Comparison of ENCODE assay signal across 15 cellular contexts in the genomic region with DNA sequence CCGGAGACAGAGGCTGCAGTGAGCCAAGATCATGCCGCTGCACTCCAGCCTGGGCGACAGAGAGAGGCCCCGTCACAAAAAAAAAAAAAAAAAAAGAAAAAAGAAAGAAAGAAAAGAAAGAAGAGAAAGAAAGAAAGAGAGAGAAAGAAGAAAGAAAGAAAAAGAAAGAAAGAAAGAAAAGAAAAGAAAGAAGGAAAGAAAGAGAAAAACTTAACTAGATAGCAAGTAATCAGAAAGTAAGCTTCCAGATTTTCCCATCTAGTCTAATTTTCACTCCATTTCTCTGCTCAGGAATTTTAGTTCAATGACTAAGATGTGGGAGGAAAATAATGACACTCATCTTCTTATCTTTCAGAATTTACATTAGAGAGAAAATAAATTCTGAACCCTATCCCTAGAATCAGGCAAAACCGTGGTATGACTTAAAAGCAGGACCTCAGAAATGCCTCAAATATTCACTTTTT. TPM values are rescaled to one million over a fixed set of nuclear protein-coding genes. Genes with fewer than 3 reads are reported as not detected.
A peak's percentile ranks its signal among the peaks of the same experiment; 100 is the strongest.
DNase-seq lines count a peak whose midpoint lies in the region; ATAC-seq, FAIRE-seq and TF ChIP-seq lines count a peak whose summit lies in the region.
"Had no signal": no experiment of that assay in that cellular context is flagged by ENCODE, and none has a peak within 500 bp of the region (broad histone marks: within the 10 kb centered on the region; RNA-seq: fewer than 3 reads in every experiment).

No MANE protein-coding gene starts in this region.

- no peak for TF ChIP-seq EP300 in K562 (IDR thresholded peaks at IDR 0.05; ENCODE audit: low read length)

- peaks cover 7% of the 10 kb centered on the region for H3K79me1 ChIP-seq in mesendoderm (ENCODE audit: low read length)

- CTCF ChIA-PET in K562 (lab: Yijun Ruan, JAX; ENCODE audit: low intra/inter-chr PET ratio) = no interaction called here

- no peak for TF ChIP-seq CTCF in K562 (IDR thresholded peaks at IDR 0.05 in 2 of 3, conservative IDR thresholded peaks at IDR 0.05 in 1 of 3; ENCODE audit: insufficient read depth in 2 of 3, low read depth in 1 of 3, low read length in 3 of 3)

- H3K9ac ChIP-seq in GM23248 (peak overlapping the region; percentile 97), K562 (ENCODE audit: insufficient read depth in 1 of 2, low read depth in 2 of 2, low read length in 2 of 2) (0 out of 4 replicates have a peak overlapping the region, but pooled peaks of 1 of the 2 experiments have one; percentile 3), mesendoderm (ENCODE audit: low read length) (no peak overlapping the region)

- no peaks in the 10 kb centered on the region for H3K27me3 Mint-ChIP-seq in stimulated activated naive CD8-positive, alpha-beta T cell treated with anti-CD3 and anti-CD28 coated beads, Interleukin-15, amount 100 ng/mL, for 72 hours
- H3K27me3 Mint-ChIP-seq: naive B cell, T-cell had no signal

- intact Hi-C loops in K562 (cut with micrococcal nuclease) = no loop called here

- H3K56ac ChIP-seq in mesendoderm (ENCODE audit: low read length) = no peak overlapping the region

- H3K4me2 ChIP-seq in GM23248 (ENCODE audit: unreplicated experiment) = peak overlapping the region; percentile 98
- peak overlapping the region; percentile 98; the same call in 1 of the 2 replicates for H3K4me2 ChIP-seq in K562 (ENCODE audit: insufficient read depth, low read length)
- H3K4me2 ChIP-seq in mesendoderm (ENCODE audit: low read length) = no peak overlapping the region

- H3K27ac ChIP-seq in GM23248 (peak overlapping the region; percentile 85), K562 (ENCODE audit: extremely low read depth, low read depth, low read length) (no peak overlapping the region), mesendoderm (ENCODE audit: low read depth, low read length) (no peak overlapping the region)
- H3K27ac ChIP-seq: adrenal gland, right atrium auricular region had no signal

- H3K4me1 ChIP-seq in GM23248 (ENCODE audit: insufficient read depth) (peaks cover 47% of the 10 kb centered on the region), K562 (replicated peaks in 1 of 2; ENCODE audit: control insufficient read depth in 2 of 2, insufficient read depth in 2 of 2, low read length in 2 of 2) (peaks cover 19 to 31% of the 10 kb centered on the region in 2 experiments; a peak in 4 of 5 replicates), mesendoderm (ENCODE audit: control insufficient read depth, low read depth, low read length) (peaks cover 3% of the 10 kb centered on the region)

- no peak for TF ChIP-seq RAD21 in K562 (CRISPR knock-in tag; conservative IDR thresholded peaks at IDR 0.05 in 1 of 2, IDR thresholded peaks at IDR 0.05 in 1 of 2)

- in situ Hi-C loops in GM23248 (cut with MboI) = no loop called here
- in situ Hi-C loops in K562 (cut with MboI) = no loop called here

- no peak overlapping the region for H2BK5ac ChIP-seq in mesendoderm (ENCODE audit: low read length)

- H2AFZ ChIP-seq in GM23248 = no peak overlapping the region
- no peak overlapping the region for H2AFZ ChIP-seq in K562 (ENCODE audit: low read depth, low read length)

- H3K27ac Mint-ChIP-seq in stimulated activated naive CD8-positive, alpha-beta T cell treated with anti-CD3 and anti-CD28 coated beads, Interleukin-15, amount 100 ng/mL, for 72 hours = no peak overlapping the region
- H3K27ac Mint-ChIP-seq: T-cell had no signal

- H3K27me3 ChIP-seq in GM23248 (replicated peaks; ENCODE audit: insufficient read depth) = no peaks in the 10 kb centered on the region
- H3K27me3 ChIP-seq in K562 (ENCODE audit: control insufficient read depth in 2 of 2, insufficient read depth in 2 of 2, low read length in 2 of 2) = no peaks in the 10 kb centered on the region
- H3K27me3 ChIP-seq in mesendoderm (ENCODE audit: insufficient read depth, low read length, poor library complexity) = no peaks in the 10 kb centered on the region
- H3K27me3 ChIP-seq: adrenal gland, right atrium auricular region had no signal

- H4K20me1 ChIP-seq in GM23248 (ENCODE audit: insufficient read depth) = peaks cover 25% of the 10 kb centered on the region
- 0 out of 2 replicates have a peak, but pooled peaks cover 5% of the 10 kb centered on the region for H4K20me1 ChIP-seq in K562 (replicated peaks; ENCODE audit: control insufficient read depth, insufficient read depth, low read length)

- H4K5ac ChIP-seq in mesendoderm (ENCODE audit: low read length) = no peak overlapping the region

- H3K18ac ChIP-seq in mesendoderm (ENCODE audit: low read length) = no peak overlapping the region

- no peaks in the 10 kb centered on the region for H3K9me3 Mint-ChIP-seq in stimulated activated naive CD8-positive, alpha-beta T cell treated with anti-CD3 and anti-CD28 coated beads, Interleukin-15, amount 100 ng/mL, for 72 hours
- H3K9me3 Mint-ChIP-seq: naive B cell, T-cell had no signal

- no peaks in the 10 kb centered on the region for H3K36me3 ChIP-seq in GM23248 (ENCODE audit: low read depth)
- peaks cover 7% of the 10 kb centered on the region; the same call in 2 of the 3 replicates for H3K36me3 ChIP-seq in K562 (ENCODE audit: control insufficient read depth, insufficient read depth, low read length)
- H3K36me3 ChIP-seq in mesendoderm (ENCODE audit: control insufficient read depth, insufficient read depth, low read length) = no peaks in the 10 kb centered on the region
- H3K36me3 ChIP-seq: adrenal gland, right atrium auricular region had no signal

- no peaks in the 10 kb centered on the region for H3K9me2 ChIP-seq in GM23248 (ENCODE audit: insufficient read depth)

- peaks cover 74% of the 10 kb centered on the region for H3K79me2 ChIP-seq in GM23248 (ENCODE audit: insufficient read depth)
- H3K79me2 ChIP-seq in K562 (ENCODE audit: control insufficient read depth, insufficient read depth, low read length) = peaks cover 85% of the 10 kb centered on the region
- peaks cover 44% of the 10 kb centered on the region for H3K79me2 ChIP-seq in mesendoderm (ENCODE audit: control insufficient read depth, insufficient read depth, low read length)

- H2BK15ac ChIP-seq in mesendoderm (replicated peaks; ENCODE audit: low read depth) = no peak overlapping the region

- H2BK120ac ChIP-seq in mesendoderm (ENCODE audit: low read depth, low read length) = no peak overlapping the region

- H3K4me3 Mint-ChIP-seq in stimulated activated naive CD8-positive, alpha-beta T cell treated with anti-CD3 and anti-CD28 coated beads, Interleukin-15, amount 100 ng/mL, for 72 hours = peak overlapping the region in 1 of 2 donors; percentile 22
- H3K4me3 Mint-ChIP-seq: T-cell had no signal

- H3K9me1 ChIP-seq in K562 (ENCODE audit: control insufficient read depth, insufficient read depth, low read length) = no peaks in the 10 kb centered on the region

- FAIRE-seq in K562 (lab: Jason Lieb, UNC) = no peak

- no peak for ATAC-seq in K562
- ATAC-seq in stimulated activated naive CD8-positive, alpha-beta T cell treated with anti-CD3 and anti-CD28 coated beads, Interleukin-15, amount 100 ng/mL, for 72 hours = no peak
- ATAC-seq: T-cell had no signal

- peaks cover 41% of the 10 kb centered on the region for H3K4me1 Mint-ChIP-seq in stimulated activated naive CD8-positive, alpha-beta T cell treated with anti-CD3 and anti-CD28 coated beads, Interleukin-15, amount 100 ng/mL, for 72 hours

- no peak overlapping the region for H4K8ac ChIP-seq in mesendoderm (ENCODE audit: low read depth, low read length)

- H3F3A ChIP-seq in GM23248 (ENCODE audit: insufficient read depth) = peaks cover 63% of the 10 kb centered on the region

- H3K4ac ChIP-seq in mesendoderm (ENCODE audit: low read depth, low read length) = no peak overlapping the region

- POLR2A ChIA-PET in K562 (lab: Yijun Ruan, JAX) = interaction anchor here (0.8 to 3.3 kb wide), 2 partner anchors 8 to 259 kb away, joined by 5 to 17 read pairs; partner anchors contain the start of gene AAK1

- DNase-seq in A172 (ENCODE audit: low spot score) (peak; percentile 15), GM23248 (peak; percentile 66), K562 (ENCODE audit: extremely low read depth in 1 of 4, low spot score in 3 of 4) (no peak), kidney glomerular epithelial cell (lab: John Stamatoyannopoulos, UW) (peak; percentile 32), DMS114 treated with DMSO at 0.1 percent for 48 hours (lab: John Stamatoyannopoulos, UW; ENCODE audit: unreplicated experiment) (no peak), mesendoderm (no peak)
- no peak for DNase-seq in stimulated activated CD4-positive, alpha-beta T cell treated with anti-CD3 and anti-CD28 coated beads, Interleukin-2, amount 100 ng/mL, for 24 hours
- no peak for DNase-seq in stimulated activated naive CD8-positive, alpha-beta T cell treated with anti-CD3 and anti-CD28 coated beads, Interleukin-15, amount 100 ng/mL, for 72 hours
- DNase-seq: activated CD4-positive, alpha-beta T cell treated with anti-CD3 and anti-CD28 coated beads for 4 hours; adrenal gland; glutamatergic neuron; naive B cell; NCI-H446 treated with DMSO at 0.1 percent for 48 hours; T-cell had no signal

- no TSS peak for BruUV-seq in K562 (replicated peaks; lab: Mats Ljungman, UMichigan)

- H3K9me3 ChIP-seq in GM23248 (ENCODE audit: low read depth) (no peaks in the 10 kb centered on the region), K562 (replicated peaks; ENCODE audit: control insufficient read depth, insufficient read depth, low read depth, low read length) (no peaks in the 10 kb centered on the region)
- H3K9me3 ChIP-seq: adrenal gland, right atrium auricular region had no signal

- H2AK5ac ChIP-seq in mesendoderm (ENCODE audit: low read length) = no peak overlapping the region

- peak overlapping the region; percentile 94 for H3K4me3 ChIP-seq in GM23248
- peak overlapping the region; percentile 7; the same call in 1 of the 2 replicates for H3K4me3 ChIP-seq in K562
- H3K4me3 ChIP-seq in mesendoderm (ENCODE audit: low read length) = no peak overlapping the region
- H3K4me3 ChIP-seq: adrenal gland, right atrium auricular region had no signal

- WGBS in GM23248 (ENCODE audit: low coverage in 1 of 2, low lambda C conversion rate in 2 of 2, missing lambda C conversion rate in 2 of 2), 2 experiments = 58 to 79% methylated on average over 5 of the region's 5 CpGs
- 46% methylated on average over 5 of the region's 5 CpGs for WGBS in K562 (ENCODE audit: insufficient coverage, low coverage, missing lambda C conversion rate)
- no CpG with 5 or more reads among the region's 5 CpGs for WGBS in mesendoderm (ENCODE audit: extremely low coverage, insufficient coverage, low lambda C conversion rate)

- no peak for TF ChIP-seq POLR2A in K562 (conservative IDR thresholded peaks at IDR 0.05)

- H3K23ac ChIP-seq in mesendoderm (ENCODE audit: low read length) = no peak overlapping the region

RNA-seq across cellular contexts. Expression of gene GFPT1, which starts 2.4 kb away (rescaled TPM):
- total RNA-seq in A172 (2014; rRNA removed; shearing (Covaris generic)) = 31.9 and 39.5 TPM in 2 replicates
- total RNA-seq in GM23248 (2014; rRNA removed; shearing (Covaris generic)) = 50.8 and 53.3 TPM in 2 replicates
- polyA plus RNA-seq in GM23248 (2016; fragmentation: Nextera tagmentation; extraction: Ambion mirVana) (107 and 115 TPM in 2 replicates), K562 (2011; rRNA removed) (13.0 and 18.6 TPM in 2 replicates), K562 (2014; fragmentation: Illumina TruSeq; extraction: Trizol) (19.0 and 19.7 TPM in 2 replicates), K562 (2014; fragmentation: Nextera tagmentation; extraction: Ambion mirVana) (1 to 10 TPM; 6.6 to 8.6 TPM), K562 (2014; rRNA removed) (11.2 and 11.9 TPM in 2 replicates)
- total RNA-seq in K562 (2011; cell fraction: chromatin; rRNA removed; ENCODE audit: low replicate concordance) = 15.3 and 44.2 TPM in 2 replicates
- total RNA-seq in K562 (2011; cell fraction: nucleolus; rRNA removed) = 13.7 and 17.2 TPM in 2 replicates
- 22.6 and 36.8 TPM in 2 replicates for total RNA-seq in K562 (2011; cell fraction: nucleoplasm; rRNA removed)
- total RNA-seq in K562 (2014; rRNA removed) (13.1 and 15.7 TPM in 2 replicates), K562 (2014; rRNA removed; fragmentation: Illumina TruSeq; extraction: Trizol) (26.0 and 29.3 TPM in 2 replicates), K562 (2015; rRNA removed; fragmentation: Illumina TruSeq; extraction: Trizol) (14.5 and 15.9 TPM in 2 replicates), K562 (2021) (38.3 and 39.2 TPM in 2 replicates)
- 4.1 and 9.6 TPM in 2 replicates for polyA plus RNA-seq in K562 (2011; cell fraction: cytosol; rRNA removed)
- polyA plus RNA-seq in K562 (2011; cell fraction: nucleus; rRNA removed) = 5.4 and 6.7 TPM in 2 replicates
- polyA plus RNA-seq in K562 (2012) = 14.2 and 40.6 TPM in 2 replicates
- polyA minus RNA-seq in K562 (2011; rRNA and poly(A)+ RNA removed) = 39.6 and 40.2 TPM in 2 replicates
- polyA minus RNA-seq in K562 (2011; cell fraction: cytosol; rRNA and poly(A)+ RNA removed) = 20.3 and 32.8 TPM in 2 replicates
- polyA minus RNA-seq in K562 (2011; cell fraction: nucleus; rRNA and poly(A)+ RNA removed) = 8.5 and 9.8 TPM in 2 replicates
- 38.1 TPM for polyA plus RNA-seq in mesendoderm (2013, experiment 1 of 2)
- 36.3 TPM for polyA plus RNA-seq in mesendoderm (2013, experiment 2 of 2)

RNA-seq across cellular contexts. Expression of gene NFU1, which starts 52.6 kb away (rescaled TPM):
- total RNA-seq in A172 (2014; rRNA removed; shearing (Covaris generic)) = 92.9 and 185 TPM in 2 replicates
- 12.4 and 38.5 TPM in 2 replicates for total RNA-seq in GM23248 (2014; rRNA removed; shearing (Covaris generic))
- polyA plus RNA-seq in GM23248 (2016; fragmentation: Nextera tagmentation; extraction: Ambion mirVana) (74.3 and 81.9 TPM in 2 replicates), K562 (2011; rRNA removed) (24.8 and 60.3 TPM in 2 replicates), K562 (2014; fragmentation: Illumina TruSeq; extraction: Trizol) (32.5 and 33.3 TPM in 2 replicates), K562 (2014; fragmentation: Nextera tagmentation; extraction: Ambion mirVana) (10 to 100 TPM; 33.9 to 59.4 TPM), K562 (2014; rRNA removed) (60.4 and 61.8 TPM in 2 replicates)
- total RNA-seq in K562 (2011; cell fraction: chromatin; rRNA removed; ENCODE audit: low replicate concordance) = 4.6 and 7.7 TPM in 2 replicates
- 3.4 and 4.5 TPM in 2 replicates for total RNA-seq in K562 (2011; cell fraction: nucleolus; rRNA removed)
- 6.7 and 8.2 TPM in 2 replicates for total RNA-seq in K562 (2011; cell fraction: nucleoplasm; rRNA removed)
- total RNA-seq in K562 (2014; rRNA removed) (31.8 and 47.0 TPM in 2 replicates), K562 (2014; rRNA removed; fragmentation: Illumina TruSeq; extraction: Trizol) (54.7 and 62.0 TPM in 2 replicates), K562 (2015; rRNA removed; fragmentation: Illumina TruSeq; extraction: Trizol) (52.7 and 53.7 TPM in 2 replicates), K562 (2021) (41.2 and 46.1 TPM in 2 replicates)
- polyA plus RNA-seq in K562 (2011; cell fraction: cytosol; rRNA removed) = 14.8 and 21.4 TPM in 2 replicates
- polyA plus RNA-seq in K562 (2011; cell fraction: nucleus; rRNA removed) = 7.1 and 8.8 TPM in 2 replicates
- polyA plus RNA-seq in K562 (2012) = 55.7 and 58.1 TPM in 2 replicates
- 22.7 and 35.6 TPM in 2 replicates for polyA minus RNA-seq in K562 (2011; rRNA and poly(A)+ RNA removed)
- 5.7 and 10.4 TPM in 2 replicates for polyA minus RNA-seq in K562 (2011; cell fraction: cytosol; rRNA and poly(A)+ RNA removed)
- 3.4 and 4.4 TPM in 2 replicates for polyA minus RNA-seq in K562 (2011; cell fraction: nucleus; rRNA and poly(A)+ RNA removed)
- polyA plus RNA-seq in mesendoderm (2013, experiment 1 of 2) = 96.6 TPM
- polyA plus RNA-seq in mesendoderm (2013, experiment 2 of 2) = 97.0 TPM

Comparison
In these comparisons a context has a peak if more than half of its experiments do, and no peak if none do; other contexts are left out.
1. DNase-seq: peak in A172 (single experiment), GM23248 (single experiment) and kidney glomerular epithelial cell (single experiment); none in K562 (0 of 4), stimulated activated CD4-positive, alpha-beta T cell treated with anti-CD3 and anti-CD28 coated beads, Interleukin-2, amount 100 ng/mL, for 24 hours (0 of 2), DMS114 treated with DMSO at 0.1 percent for 48 hours (single experiment), stimulated activated naive CD8-positive, alpha-beta T cell treated with anti-CD3 and anti-CD28 coated beads, Interleukin-15, amount 100 ng/mL, for 72 hours (0 of 2) and mesendoderm (single experiment).